In the genomic region with DNA sequence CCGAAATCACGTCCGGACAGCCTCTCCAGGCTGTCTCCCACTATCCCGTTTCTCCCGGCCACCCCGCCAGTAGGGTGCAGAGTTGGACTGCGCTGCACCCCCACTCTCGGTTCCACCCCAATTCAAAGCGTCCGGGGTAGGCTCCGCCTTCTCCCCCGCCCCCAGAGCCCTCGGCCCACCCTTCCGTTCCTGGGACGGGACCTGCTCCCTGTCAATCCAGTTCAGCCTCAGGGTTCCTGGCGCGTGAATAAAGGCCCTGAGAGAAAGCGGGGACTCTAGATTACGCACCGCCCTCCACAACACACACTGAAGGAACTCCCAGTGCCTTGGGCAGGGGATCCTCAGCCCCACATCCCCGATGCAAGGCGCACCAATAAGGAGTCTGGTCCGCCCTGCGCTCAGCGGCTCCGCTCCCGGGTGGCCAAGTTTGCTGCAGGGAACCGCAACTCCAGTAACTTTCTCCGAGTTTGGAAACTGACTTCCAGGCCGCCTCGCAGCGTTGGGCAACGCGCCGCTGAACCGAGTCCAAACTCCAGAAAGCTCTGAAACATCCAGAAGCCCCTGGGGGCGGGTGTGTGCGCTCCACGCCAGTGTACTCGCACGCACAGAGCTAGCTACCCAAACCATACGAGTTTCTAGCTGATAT, we compare ENCODE assay signal across 8 cellular contexts. TPM values are rescaled to one million over a fixed set of nuclear protein-coding genes. Genes with fewer than 3 reads are reported as not detected.
DNase-seq lines count a peak whose midpoint lies in the region; ATAC-seq and TF ChIP-seq lines count a peak whose summit lies in the region.

No MANE protein-coding gene starts in this region.

- no peaks in the 10 kb centered on the region for H3K36me3 Mint-ChIP-seq in activated CD8-positive, alpha-beta T cell treated with anti-CD3 and anti-CD28 coated beads, Interleukin-2, amount 10 ng/mL, durations not matched to agents 7 days and 5 days (ENCODE audit: low read depth)

- POLR2A ChIA-PET in activated CD8-positive, alpha-beta T cell treated with anti-CD3 and anti-CD28 coated beads, Interleukin-2, amount 10 ng/mL, durations not matched to agents 7 days and 5 days (lab: Charles Lee) = no interaction called here

- H3K4me1 Mint-ChIP-seq in activated CD8-positive, alpha-beta T cell treated with anti-CD3 and anti-CD28 coated beads, Interleukin-2, amount 10 ng/mL, durations not matched to agents 7 days and 5 days (ENCODE audit: low read depth) = peaks cover 7% of the 10 kb centered on the region

- peak overlapping the region; percentile 66 to 68 (median 68) for H3K4me3 ChIP-seq in stomach

- DNase-seq in NCI-H748 treated with DMSO at 0.1 percent for 48 hours (lab: John Stamatoyannopoulos, UW) = peak; percentile 5
- DNase-seq in dermis microvascular lymphatic vessel endothelial cell (ENCODE audit: low read depth in 2 of 2) = peak; percentile 76 to 94
- DNase-seq in left colon = peak; percentile 87 to 92
- DNase-seq in stomach = peak; percentile 84
- DNase-seq in GM20000 (ENCODE audit: low spot score) = no peak
- no peak for DNase-seq in activated CD8-positive, alpha-beta T cell treated with anti-CD3 and anti-CD28 coated beads, Interleukin-2, amount 10 ng/mL, durations not matched to agents 7 days and 5 days

- peak in 3 of 7 experiments; percentile 20 to 37 (median 22) for TF ChIP-seq CTCF in stomach (IDR thresholded peaks at IDR 0.05)
- no peak for TF ChIP-seq CTCF in GM20000 (IDR thresholded peaks at IDR 0.05; ENCODE audit: extremely low read depth, missing control alignments)

- H3K4me3 Mint-ChIP-seq in activated CD8-positive, alpha-beta T cell treated with anti-CD3 and anti-CD28 coated beads, Interleukin-2, amount 10 ng/mL, durations not matched to agents 7 days and 5 days = no peak overlapping the region

- H3K9me3 Mint-ChIP-seq in activated CD8-positive, alpha-beta T cell treated with anti-CD3 and anti-CD28 coated beads, Interleukin-2, amount 10 ng/mL, durations not matched to agents 7 days and 5 days (ENCODE audit: insufficient read depth) = no peaks in the 10 kb centered on the region

- intact Hi-C loops in left colon (cut with DNase I, micrococcal nuclease) (loop anchor here in 1 of 2 donors (10.0 kb wide), 1 partner anchor 479 kb away; no protein-coding TSS in a partner anchor), stomach (cut with DNase I; ENCODE audit: low total_unique reads) (no loop called here)

- CTCF ChIA-PET in activated CD8-positive, alpha-beta T cell treated with anti-CD3 and anti-CD28 coated beads, Interleukin-2, amount 10 ng/mL, durations not matched to agents 7 days and 5 days (lab: Charles Lee) = no interaction called here

- peaks cover 0 to 47% (median 42%) of the 10 kb centered on the region in 4 donors for H3K4me1 ChIP-seq in stomach

- peak; percentile 80 for ATAC-seq in GM18907 (IDR thresholded peaks at IDR 0.05; ENCODE audit: unreplicated experiment)
- peak; percentile 87 for ATAC-seq in left colon
- no peak for ATAC-seq in GM18873 (IDR thresholded peaks at IDR 0.05; ENCODE audit: low FRiP score, unreplicated experiment)
- ATAC-seq in activated CD8-positive, alpha-beta T cell treated with anti-CD3 and anti-CD28 coated beads, Interleukin-2, amount 10 ng/mL, durations not matched to agents 7 days and 5 days = no peak

- H3K9me3 ChIP-seq in stomach = no peaks in the 10 kb centered on the region

- 1 to 5% (median 1%) methylated on average over 41 to 42 of the region's 42 CpGs for WGBS in stomach, 5 donors

- H3K27me3 ChIP-seq in stomach = peaks cover 0 to 40% (median 13%) of the 10 kb centered on the region in 3 donors

- peaks cover 40% of the 10 kb centered on the region for H3K27me3 Mint-ChIP-seq in activated CD8-positive, alpha-beta T cell treated with anti-CD3 and anti-CD28 coated beads, Interleukin-2, amount 10 ng/mL, durations not matched to agents 7 days and 5 days (ENCODE audit: low read depth)

- H3K36me3 ChIP-seq in stomach = peaks cover 0 to 2% (median 0%) of the 10 kb centered on the region in 4 donors

- H3K27ac Mint-ChIP-seq in activated CD8-positive, alpha-beta T cell treated with anti-CD3 and anti-CD28 coated beads, Interleukin-2, amount 10 ng/mL, durations not matched to agents 7 days and 5 days = no peak overlapping the region

- H3K27ac ChIP-seq in stomach = peak overlapping the region; percentile 87 to 98 (median 89)

- TF ChIP-seq POLR2A in stomach (IDR thresholded peaks at IDR 0.05) = peak in 2 of 4 donors; percentile 40 to 56

- TF ChIP-seq EP300 in stomach (IDR thresholded peaks at IDR 0.05) = no peak

RNA-seq across cellular contexts. Expression of a gene that starts 1.9 kb away (rescaled TPM):
- total RNA-seq in dermis microvascular lymphatic vessel endothelial cell (33.4 and 38.2 TPM in 2 replicates), left colon (1 to 10 TPM; 6.3 to 7.0 TPM), stomach (100 to 1,000 TPM in 1 of 5 donors, 10 to 100 TPM in 4; 25.4 to 107 (median 38.7) TPM)
- 1 to 10 TPM; 5.5 to 6.7 (median 5.8) TPM for polyA plus RNA-seq in stomach
- total RNA-seq in activated CD8-positive, alpha-beta T cell treated with anti-CD3 and anti-CD28 coated beads, Interleukin-2, amount 10 ng/mL, durations not matched to agents 7 days and 5 days = not detected

Comparison
In these comparisons a context has a peak if more than half of its experiments do, and no peak if none do; other contexts are left out.
1. ATAC-seq: peak in GM18907 (single experiment) and left colon (single experiment); none in GM18873 (single experiment) and activated CD8-positive, alpha-beta T cell treated with anti-CD3 and anti-CD28 coated beads, Interleukin-2, amount 10 ng/mL, durations not matched to agents 7 days and 5 days (single experiment).
2. DNase-seq: peak in NCI-H748 treated with DMSO at 0.1 percent for 48 hours (single experiment), dermis microvascular lymphatic vessel endothelial cell (2 of 2), left colon (2 of 2) and stomach (single experiment); none in GM20000 (single experiment) and activated CD8-positive, alpha-beta T cell treated with anti-CD3 and anti-CD28 coated beads, Interleukin-2, amount 10 ng/mL, durations not matched to agents 7 days and 5 days (single experiment).
3. RNA of a gene that starts 1.9 kb away (total RNA-seq): 25.4 to 107 TPM in stomach, 33.4 to 38.2 TPM in dermis microvascular lymphatic vessel endothelial cell and 6.3 to 7.0 TPM in left colon; not detected in activated CD8-positive, alpha-beta T cell treated with anti-CD3 and anti-CD28 coated beads, Interleukin-2, amount 10 ng/mL, durations not matched to agents 7 days and 5 days; every median in the first group is over 4 times any median in the second.